ENCODE assay signal across 10 cellular contexts in the genomic region with DNA sequence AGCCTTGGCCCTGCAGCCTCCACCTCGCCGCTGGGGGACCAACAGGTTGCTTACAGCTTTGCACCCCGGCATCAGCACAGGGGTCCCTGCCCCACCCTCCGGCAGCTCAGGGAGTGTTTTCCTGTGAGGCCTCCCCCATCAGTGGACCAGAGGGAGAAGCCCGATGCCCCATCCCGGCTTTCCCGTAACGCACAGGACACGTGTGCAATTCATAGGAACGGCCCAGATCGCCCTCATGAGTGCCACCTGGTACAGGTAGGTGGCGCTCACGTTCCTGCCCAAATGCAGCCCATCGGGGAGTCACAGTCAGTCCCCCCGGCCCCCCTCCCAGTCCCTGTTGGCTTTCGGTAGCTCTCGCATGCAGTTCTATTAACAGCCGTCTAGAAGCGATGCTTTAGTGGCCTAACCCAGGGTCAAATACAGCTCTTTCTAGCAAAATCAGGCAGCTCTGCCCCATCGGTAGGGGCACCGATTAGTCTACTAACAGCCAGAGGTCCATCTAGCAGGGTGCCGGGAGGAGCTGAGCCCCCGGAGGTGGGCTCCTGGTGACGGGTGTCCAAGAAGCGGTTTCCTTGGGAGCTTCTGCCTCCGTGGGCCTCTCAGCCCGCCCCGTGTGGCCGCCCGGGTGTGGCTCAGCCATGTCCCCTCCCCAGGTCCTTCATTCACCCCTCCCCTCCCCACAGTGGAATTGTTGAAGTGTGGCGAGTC. TPM values are rescaled to one million over a fixed set of nuclear protein-coding genes. Genes with fewer than 3 reads are reported as not detected.
A peak's percentile ranks its signal among the peaks of the same experiment; 100 is the strongest.
DNase-seq lines count a peak whose midpoint lies in the region; ATAC-seq and TF ChIP-seq lines count a peak whose summit lies in the region.
"Had no signal": no experiment of that assay in that cellular context is flagged by ENCODE, and none has a peak within 500 bp of the region (broad histone marks: within the 10 kb centered on the region; RNA-seq: fewer than 3 reads in every experiment).

No MANE protein-coding gene starts in this region.

- H3K4me1 Mint-ChIP-seq in GM23338 = peaks cover 12% of the 10 kb centered on the region; the same call in 1 of the 3 replicates
- peaks cover 0 to 2% (median 0%) of the 10 kb centered on the region in 3 donors for H3K4me1 Mint-ChIP-seq in CD8-positive, alpha-beta memory T cell

- no peaks in the 10 kb centered on the region for H3K4me1 ChIP-seq in GM23338 (ENCODE audit: insufficient read depth)
- H3K4me1 ChIP-seq in right atrium auricular region = no peaks in the 10 kb centered on the region
- H3K4me1 ChIP-seq in CD8-positive, alpha-beta memory T cell (ENCODE audit: insufficient read depth, low read length) = no peaks in the 10 kb centered on the region

- no peak overlapping the region for H3K4me3 Mint-ChIP-seq in GM23338
- no peak overlapping the region for H3K4me3 Mint-ChIP-seq in CD8-positive, alpha-beta memory T cell
- H3K4me3 Mint-ChIP-seq: stimulated activated naive CD8-positive, alpha-beta T cell treated with anti-CD3 and anti-CD28 coated beads, Interleukin-15, Interleukin-2, amounts not matched to agents 100 ng/mL and 50 ng/mL, for 24 hours had no signal

- H3K27ac ChIP-seq in AG04450 (ENCODE audit: low read depth, low read length) (no peak overlapping the region), GM23338 (ENCODE audit: low read depth) (no peak overlapping the region), right atrium auricular region (no peak overlapping the region)
- no peak overlapping the region for H3K27ac ChIP-seq in CD8-positive, alpha-beta memory T cell (ENCODE audit: low read depth, low read length)
- H3K27ac ChIP-seq: neutrophil had no signal

- DNase-seq in AG04450 (ENCODE audit: low read depth, low spot score) (no peak), GM23338 (ENCODE audit: low spot score) (peak; percentile 91), SK-MEL-5 (ENCODE audit: low read depth, low spot score) (peak; percentile 42), right atrium auricular region (ENCODE audit: low spot score) (no peak), KBM-7 (no peak), T1000 (lab: John Stamatoyannopoulos, UW) (no peak)
- no peak for DNase-seq in CD8-positive, alpha-beta memory T cell

- peak overlapping the region; percentile 79 for H3K4me2 ChIP-seq in GM23338

- H3K9me3 ChIP-seq in AG04450 (ENCODE audit: control insufficient read depth, insufficient read depth, low read length) = no peaks in the 10 kb centered on the region; the same call in 1 of the 2 replicates
- H3K9me3 ChIP-seq in right atrium auricular region = no peaks in the 10 kb centered on the region
- H3K9me3 ChIP-seq in CD8-positive, alpha-beta memory T cell (ENCODE audit: low read length) = no peaks in the 10 kb centered on the region
- H3K9me3 ChIP-seq: neutrophil had no signal

- H3K79me2 ChIP-seq in GM23338 (replicated peaks; ENCODE audit: insufficient read depth) = no peaks in the 10 kb centered on the region

- H3F3A ChIP-seq in GM23338 (replicated peaks; ENCODE audit: low read depth) = peaks cover 6% of the 10 kb centered on the region; the same call in 1 of the 2 replicates

- peaks cover 22% of the 10 kb centered on the region for H3K36me3 Mint-ChIP-seq in GM23338 (ENCODE audit: low read depth)
- H3K36me3 Mint-ChIP-seq in CD8-positive, alpha-beta memory T cell = no peaks in the 10 kb centered on the region

- no peaks in the 10 kb centered on the region; the same call in 1 of the 2 replicates for H4K20me1 ChIP-seq in GM23338 (replicated peaks; ENCODE audit: insufficient read depth)

- TF ChIP-seq CTCF in AG04450 (IDR thresholded peaks at IDR 0.05; ENCODE audit: low read depth, low read length) (peak; percentile 33), GM23338 (conservative IDR thresholded peaks at IDR 0.05; ENCODE audit: low read depth in 2 of 2) (peak; percentile 82 to 88), right atrium auricular region (IDR thresholded peaks at IDR 0.05) (peak; percentile 28 to 57)

- CTCF ChIA-PET in AG04450 (lab: Charles Lee) = interaction anchor here (0.6 to 2.0 kb wide), 9 partner anchors 8 to 1552 kb away, joined by 3 to 11 read pairs (median 5); no protein-coding TSS in a partner anchor
- CTCF ChIA-PET in CD8-positive, alpha-beta memory T cell (lab: Charles Lee) = interaction anchor here (1.7 to 4.2 kb wide), 3 partner anchors 13 to 338 kb away, joined by 5 to 14 read pairs (median 9); no protein-coding TSS in a partner anchor

- in situ Hi-C loops in SK-MEL-5 (cut with HindIII; ENCODE audit: low pct_unique_long_range_greater_than_20kb, low sequenced_read_pairs) = no loop called here
- in situ Hi-C loops in KBM-7 (cut with MboI; ENCODE audit: low pct_unique_long_range_greater_than_20kb, low sequenced_read_pairs) = no loop called here

- peaks cover 14% of the 10 kb centered on the region for H3K27me3 Mint-ChIP-seq in GM23338 (ENCODE audit: insufficient read depth, low read depth, poor library complexity)
- H3K27me3 Mint-ChIP-seq in CD8-positive, alpha-beta memory T cell = peaks cover 0 to 2% of the 10 kb centered on the region in 2 donors
- H3K27me3 Mint-ChIP-seq: stimulated activated naive CD8-positive, alpha-beta T cell treated with anti-CD3 and anti-CD28 coated beads, Interleukin-15, Interleukin-2, amounts not matched to agents 100 ng/mL and 50 ng/mL, for 24 hours had no signal

- H3K27me3 ChIP-seq in AG04450 (ENCODE audit: control insufficient read depth, insufficient read depth, low read length) = no peaks in the 10 kb centered on the region
- H3K27me3 ChIP-seq in GM23338 (ENCODE audit: insufficient read depth) = no peaks in the 10 kb centered on the region
- no peaks in the 10 kb centered on the region for H3K27me3 ChIP-seq in right atrium auricular region
- no peaks in the 10 kb centered on the region for H3K27me3 ChIP-seq in CD8-positive, alpha-beta memory T cell (ENCODE audit: insufficient read depth, low read length, poor library complexity, severe bottlenecking)
- H3K27me3 ChIP-seq: neutrophil had no signal

- H3K36me3 ChIP-seq in GM23338 (ENCODE audit: insufficient read depth) (no peaks in the 10 kb centered on the region), right atrium auricular region (no peaks in the 10 kb centered on the region)
- no peaks in the 10 kb centered on the region for H3K36me3 ChIP-seq in CD8-positive, alpha-beta memory T cell (ENCODE audit: insufficient read depth, low read length)
- H3K36me3 ChIP-seq: neutrophil had no signal

- ATAC-seq in GM23338 (peak; percentile 81), GM18907 (IDR thresholded peaks at IDR 0.05; ENCODE audit: unreplicated experiment) (no peak)

- H3K9me2 ChIP-seq in GM23338 (ENCODE audit: insufficient read depth) = no peaks in the 10 kb centered on the region

- no peaks in the 10 kb centered on the region for H3K9me3 Mint-ChIP-seq in GM23338
- H3K9me3 Mint-ChIP-seq in CD8-positive, alpha-beta memory T cell = no peaks in the 10 kb centered on the region
- H3K9me3 Mint-ChIP-seq: stimulated activated naive CD8-positive, alpha-beta T cell treated with anti-CD3 and anti-CD28 coated beads, Interleukin-15, Interleukin-2, amounts not matched to agents 100 ng/mL and 50 ng/mL, for 24 hours had no signal

- POLR2A ChIA-PET in AG04450 (lab: Yijun Ruan, JAX) = no interaction called here
- POLR2A ChIA-PET in CD8-positive, alpha-beta memory T cell (lab: Charles Lee) = no interaction called here

- no peak overlapping the region for H3K27ac Mint-ChIP-seq in GM23338
- H3K27ac Mint-ChIP-seq in CD8-positive, alpha-beta memory T cell = no peak overlapping the region
- H3K27ac Mint-ChIP-seq: stimulated activated naive CD8-positive, alpha-beta T cell treated with anti-CD3 and anti-CD28 coated beads, Interleukin-15, Interleukin-2, amounts not matched to agents 100 ng/mL and 50 ng/mL, for 24 hours had no signal

- H3K4me3 ChIP-seq in AG04450 (ENCODE audit: low read depth, low read length) = no peak overlapping the region
- H3K4me3 ChIP-seq in GM23338 = peak overlapping the region; percentile 42
- H3K4me3 ChIP-seq in right atrium auricular region = no peak overlapping the region
- H3K4me3 ChIP-seq in CD8-positive, alpha-beta memory T cell (ENCODE audit: low read length) = no peak overlapping the region

- H2AFZ ChIP-seq in GM23338 = no peak overlapping the region

TF ChIP-seq in GM23338, 12 proteins besides CTCF, POLR2A, EP300 and RAD21:
- TF ChIP-seq POLR2AphosphoS5 (IDR thresholded peaks at IDR 0.05; ENCODE audit: low read depth) (peak; percentile 40), CREB1 (CRISPR knock-in tag; IDR thresholded peaks at IDR 0.05; ENCODE audit: low read depth) (0 out of 2 replicates have a peak, but pooled peaks have one; percentile 18)
- TF ChIP-seq, protein P1, sequence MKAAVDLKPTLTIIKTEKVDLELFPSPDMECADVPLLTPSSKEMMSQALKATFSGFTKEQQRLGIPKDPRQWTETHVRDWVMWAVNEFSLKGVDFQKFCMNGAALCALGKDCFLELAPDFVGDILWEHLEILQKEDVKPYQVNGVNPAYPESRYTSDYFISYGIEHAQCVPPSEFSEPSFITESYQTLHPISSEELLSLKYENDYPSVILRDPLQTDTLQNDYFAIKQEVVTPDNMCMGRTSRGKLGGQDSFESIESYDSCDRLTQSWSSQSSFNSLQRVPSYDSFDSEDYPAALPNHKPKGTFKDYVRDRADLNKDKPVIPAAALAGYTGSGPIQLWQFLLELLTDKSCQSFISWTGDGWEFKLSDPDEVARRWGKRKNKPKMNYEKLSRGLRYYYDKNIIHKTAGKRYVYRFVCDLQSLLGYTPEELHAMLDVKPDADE (IDR thresholded peaks at IDR 0.05) = no peak

RNA-seq across cellular contexts. Expression of a gene that starts 48.4 kb away (rescaled TPM):
- 23.5 and 27.3 TPM in 2 replicates for polyA plus RNA-seq in AG04450 (2011; rRNA removed)
- 28.1 and 37.7 TPM in 2 replicates for polyA minus RNA-seq in AG04450 (2011; rRNA and poly(A)+ RNA removed)
- total RNA-seq in GM23338 (2014; rRNA removed; shearing (Covaris generic)) = 21.9 and 28.7 TPM in 2 replicates
- polyA plus RNA-seq in GM23338 (2016; fragmentation: Nextera tagmentation; extraction: Ambion mirVana) = 37.1 and 40.9 TPM in 2 replicates
- total RNA-seq in SK-MEL-5 (2014; rRNA removed; shearing (Covaris generic)) = 2.6 and 3.8 TPM in 2 replicates
- polyA plus RNA-seq in SK-MEL-5 (2015; cell fraction: cytosol; rRNA removed) = 19.3 and 21.9 TPM in 2 replicates
- polyA plus RNA-seq in SK-MEL-5 (2015; cell fraction: nucleus; rRNA removed) = 17.2 and 35.5 TPM in 2 replicates
- 10 to 100 TPM; 15.6 to 16.5 TPM for total RNA-seq in right atrium auricular region
- total RNA-seq in CD8-positive, alpha-beta memory T cell = under 1 TPM; 0.42 to 0.88 TPM
- not detected for polyA plus RNA-seq in CD8-positive, alpha-beta memory T cell

Comparison
In these comparisons a context has a peak if more than half of its experiments do, and no peak if none do; other contexts are left out.
1. DNase-seq: peak in GM23338 (single experiment) and SK-MEL-5 (single experiment); none in AG04450 (single experiment), right atrium auricular region (single experiment), KBM-7 (single experiment), CD8-positive, alpha-beta memory T cell (0 of 5) and T1000 (single experiment).
2. CTCF ChIP-seq: peak in every context shown above with its lines; median percentile 85 in GM23338; 42 in right atrium auricular region; 33 in AG04450.